Comparison of ENCODE assay signal across 1 cellular context in the genomic region with DNA sequence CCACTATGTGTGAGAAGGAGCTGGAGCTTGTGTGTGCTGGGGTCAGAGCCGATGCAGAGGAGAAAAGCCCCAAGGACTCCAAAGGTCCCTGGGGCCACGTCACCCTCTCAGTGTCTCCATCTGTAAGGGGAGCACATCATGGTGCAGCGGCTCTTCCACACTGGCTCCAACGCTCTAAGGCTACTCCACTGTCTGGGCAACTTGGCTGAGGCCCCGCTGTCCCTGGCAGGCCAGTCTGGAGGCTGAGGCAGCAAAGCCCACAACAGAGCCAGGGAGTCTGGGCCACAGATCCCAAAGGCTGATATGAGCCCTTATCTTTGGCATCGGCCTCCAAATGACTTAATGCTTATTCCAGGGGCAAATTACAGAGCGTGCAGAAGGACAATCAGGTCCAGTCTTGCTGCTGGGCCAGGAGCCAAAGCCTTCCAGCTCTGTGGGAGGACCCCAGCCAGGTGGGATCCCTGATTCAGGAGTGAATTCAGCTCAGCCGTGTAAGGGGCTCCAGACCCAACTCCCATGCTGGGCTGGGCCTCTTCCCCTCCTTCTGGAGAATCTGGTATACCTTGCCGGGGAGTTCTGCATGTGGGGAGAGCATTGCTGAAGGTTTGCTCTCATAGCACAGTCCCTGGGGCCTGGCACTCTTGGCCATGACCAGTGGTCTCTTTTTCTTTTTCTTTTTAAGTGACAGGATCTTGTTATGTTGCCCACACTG.
TF ChIP-seq lines count a peak whose summit lies in the region.

No MANE protein-coding gene starts in this region.

TF ChIP-seq in HEK293, 187 proteins besides CTCF, POLR2A, EP300 and RAD21 (continued from another document):
- TF ChIP-seq ZNF585B (tag by site-specific recombination; IDR thresholded peaks at IDR 0.05) (no peak), ZNF391 (tag by site-specific recombination; IDR thresholded peaks at IDR 0.05; ENCODE audit: borderline replicate concordance, low read depth) (no peak), ZBTB1 (tag by site-specific recombination; IDR thresholded peaks at IDR 0.05) (no peak)
- TF ChIP-seq, protein P1, sequence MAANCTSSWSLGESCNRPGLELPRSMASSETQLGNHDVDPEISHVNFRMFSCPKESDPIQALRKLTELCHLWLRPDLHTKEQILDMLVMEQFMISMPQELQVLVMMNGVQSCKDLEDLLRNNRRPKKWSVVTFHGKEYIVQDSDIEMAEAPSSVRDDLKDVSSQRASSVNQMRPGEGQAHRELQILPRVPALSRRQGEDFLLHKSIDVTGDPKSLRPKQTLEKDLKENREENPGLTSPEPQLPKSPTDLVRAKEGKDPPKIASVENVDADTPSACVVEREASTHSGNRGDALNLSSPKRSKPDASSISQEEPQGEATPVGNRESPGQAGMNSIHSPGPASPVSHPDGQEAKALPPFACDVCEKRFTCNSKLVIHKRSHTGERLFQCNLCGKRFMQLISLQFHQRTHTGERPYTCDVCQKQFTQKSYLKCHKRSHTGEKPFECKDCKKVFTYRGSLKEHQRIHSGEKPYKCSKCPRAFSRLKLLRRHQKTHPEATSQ (tag by site-specific recombination; IDR thresholded peaks at IDR 0.05) = no peak
